ENCODE assay signal across 1 cellular context in the genomic region with DNA sequence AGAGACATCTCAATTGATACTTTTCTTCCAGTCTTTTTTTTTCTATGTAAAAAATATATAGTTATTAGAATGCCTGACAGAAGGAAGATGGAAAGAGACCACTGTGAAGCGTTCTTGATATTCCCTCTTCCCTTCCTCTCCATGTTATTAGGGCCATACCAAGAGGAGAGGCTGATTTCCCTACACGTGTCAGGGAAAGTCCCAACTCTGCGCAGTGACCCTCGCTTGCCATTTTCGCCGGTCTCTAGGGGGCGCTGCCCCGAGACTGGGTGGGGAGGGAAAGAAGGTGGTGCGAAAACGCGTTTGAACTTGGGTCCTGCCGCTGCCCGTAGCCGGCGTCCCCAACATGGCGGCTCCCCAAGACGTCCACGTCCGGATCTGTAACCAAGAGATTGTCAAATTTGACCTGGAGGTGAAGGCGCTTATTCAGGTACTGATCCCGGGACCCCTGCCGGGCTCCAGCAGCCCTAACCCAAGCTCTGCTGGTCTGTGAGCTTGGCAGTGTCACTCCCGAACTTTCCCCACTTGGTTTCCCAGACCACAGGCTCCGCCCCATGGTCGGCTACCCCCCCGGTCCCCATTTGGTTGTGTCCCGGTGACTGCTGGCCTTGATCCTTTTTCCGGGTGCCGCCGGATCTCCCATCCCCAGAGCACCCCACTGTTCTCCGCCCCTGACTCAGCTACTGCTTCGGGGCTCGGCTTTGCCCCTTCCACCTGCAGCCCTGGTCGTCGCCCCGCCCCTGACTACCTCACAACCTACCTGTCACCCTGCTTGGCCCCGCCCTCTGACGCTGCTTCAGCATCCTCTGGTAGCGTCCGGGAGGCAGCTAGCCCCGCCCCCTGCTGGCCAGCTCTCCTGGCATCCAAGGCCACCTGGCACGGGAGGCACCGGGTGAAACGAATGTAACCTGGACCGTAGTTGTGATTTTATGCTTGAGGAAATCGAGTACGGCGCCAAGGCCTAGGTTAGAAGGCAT.
TF ChIP-seq lines count a peak whose summit lies in the region.

A gene with protein sequence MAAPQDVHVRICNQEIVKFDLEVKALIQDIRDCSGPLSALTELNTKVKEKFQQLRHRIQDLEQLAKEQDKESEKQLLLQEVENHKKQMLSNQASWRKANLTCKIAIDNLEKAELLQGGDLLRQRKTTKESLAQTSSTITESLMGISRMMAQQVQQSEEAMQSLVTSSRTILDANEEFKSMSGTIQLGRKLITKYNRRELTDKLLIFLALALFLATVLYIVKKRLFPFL (plus strand): TSS at position 332 of the 977 bp plus-strand sequence. CDS start 15 bp downstream, at position 347.

TF ChIP-seq in K562, 482 proteins besides CTCF, POLR2A, EP300 and RAD21 (continued from another document and continues in another):
- TF ChIP-seq, protein P1, sequence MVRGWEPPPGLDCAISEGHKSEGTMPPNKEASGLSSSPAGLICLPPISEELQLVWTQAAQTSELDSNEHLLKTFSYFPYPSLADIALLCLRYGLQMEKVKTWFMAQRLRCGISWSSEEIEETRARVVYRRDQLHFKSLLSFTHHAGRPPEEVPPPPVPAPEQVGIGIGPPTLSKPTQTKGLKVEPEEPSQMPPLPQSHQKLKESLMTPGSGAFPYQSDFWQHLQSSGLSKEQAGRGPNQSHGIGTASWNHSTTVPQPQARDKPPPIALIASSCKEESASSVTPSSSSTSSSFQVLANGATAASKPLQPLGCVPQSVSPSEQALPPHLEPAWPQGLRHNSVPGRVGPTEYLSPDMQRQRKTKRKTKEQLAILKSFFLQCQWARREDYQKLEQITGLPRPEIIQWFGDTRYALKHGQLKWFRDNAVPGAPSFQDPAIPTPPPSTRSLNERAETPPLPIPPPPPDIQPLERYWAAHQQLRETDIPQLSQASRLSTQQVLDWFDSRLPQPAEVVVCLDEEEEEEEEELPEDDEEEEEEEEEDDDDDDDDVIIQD (CRISPR knock-in tag; IDR thresholded peaks at IDR 0.05), result no peak
- no peak for TF ChIP-seq NR2C2 (CRISPR knock-in tag; IDR thresholded peaks at IDR 0.05)
- peak; percentile 64 for TF ChIP-seq NR2C2 (tag; IDR thresholded peaks at IDR 0.05)
- TF ChIP-seq ARID1B (IDR thresholded peaks at IDR 0.05), result no peak; the same call in 1 of the 2 replicates
- TF ChIP-seq MEIS2 (IDR thresholded peaks at IDR 0.05; ENCODE audit: partially characterized antibody), result no peak
- TF ChIP-seq MBD2 (IDR thresholded peaks at IDR 0.05; ENCODE audit: borderline replicate concordance, low read depth), result peak; percentile 68; the same call in 1 of the 2 replicates
- TF ChIP-seq, protein P2, sequence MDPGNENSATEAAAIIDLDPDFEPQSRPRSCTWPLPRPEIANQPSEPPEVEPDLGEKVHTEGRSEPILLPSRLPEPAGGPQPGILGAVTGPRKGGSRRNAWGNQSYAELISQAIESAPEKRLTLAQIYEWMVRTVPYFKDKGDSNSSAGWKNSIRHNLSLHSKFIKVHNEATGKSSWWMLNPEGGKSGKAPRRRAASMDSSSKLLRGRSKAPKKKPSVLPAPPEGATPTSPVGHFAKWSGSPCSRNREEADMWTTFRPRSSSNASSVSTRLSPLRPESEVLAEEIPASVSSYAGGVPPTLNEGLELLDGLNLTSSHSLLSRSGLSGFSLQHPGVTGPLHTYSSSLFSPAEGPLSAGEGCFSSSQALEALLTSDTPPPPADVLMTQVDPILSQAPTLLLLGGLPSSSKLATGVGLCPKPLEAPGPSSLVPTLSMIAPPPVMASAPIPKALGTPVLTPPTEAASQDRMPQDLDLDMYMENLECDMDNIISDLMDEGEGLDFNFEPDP (CRISPR knock-in tag; IDR thresholded peaks at IDR 0.05), result no peak
- TF ChIP-seq, protein P3, sequence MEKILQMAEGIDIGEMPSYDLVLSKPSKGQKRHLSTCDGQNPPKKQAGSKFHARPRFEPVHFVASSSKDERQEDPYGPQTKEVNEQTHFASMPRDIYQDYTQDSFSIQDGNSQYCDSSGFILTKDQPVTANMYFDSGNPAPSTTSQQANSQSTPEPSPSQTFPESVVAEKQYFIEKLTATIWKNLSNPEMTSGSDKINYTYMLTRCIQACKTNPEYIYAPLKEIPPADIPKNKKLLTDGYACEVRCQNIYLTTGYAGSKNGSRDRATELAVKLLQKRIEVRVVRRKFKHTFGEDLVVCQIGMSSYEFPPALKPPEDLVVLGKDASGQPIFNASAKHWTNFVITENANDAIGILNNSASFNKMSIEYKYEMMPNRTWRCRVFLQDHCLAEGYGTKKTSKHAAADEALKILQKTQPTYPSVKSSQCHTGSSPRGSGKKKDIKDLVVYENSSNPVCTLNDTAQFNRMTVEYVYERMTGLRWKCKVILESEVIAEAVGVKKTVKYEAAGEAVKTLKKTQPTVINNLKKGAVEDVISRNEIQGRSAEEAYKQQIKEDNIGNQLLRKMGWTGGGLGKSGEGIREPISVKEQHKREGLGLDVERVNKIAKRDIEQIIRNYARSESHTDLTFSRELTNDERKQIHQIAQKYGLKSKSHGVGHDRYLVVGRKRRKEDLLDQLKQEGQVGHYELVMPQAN (IDR thresholded peaks at IDR 0.05; ENCODE audit: borderline replicate concordance), result peak; percentile 93
- no peak for TF ChIP-seq HEY1 (CRISPR knock-in tag; IDR thresholded peaks at IDR 0.05; ENCODE audit: borderline replicate concordance)
- TF ChIP-seq ZNF311 (CRISPR knock-in tag; IDR thresholded peaks at IDR 0.05), result no peak
- TF ChIP-seq RBBP5 (IDR thresholded peaks at IDR 0.05; ENCODE audit: borderline replicate concordance, insufficient read depth, low read length, poor library complexity, severe bottlenecking), result peak; percentile 97
- TF ChIP-seq ZNF57 (CRISPR knock-in tag; IDR thresholded peaks at IDR 0.05), result no peak
- TF ChIP-seq SMARCE1 (IDR thresholded peaks at IDR 0.05), result 0 out of 2 replicates have a peak, but pooled peaks have one; percentile 24
- peak; percentile 89 for TF ChIP-seq TAF1 (IDR thresholded peaks at IDR 0.05; ENCODE audit: control insufficient read depth, extremely low read depth, insufficient read depth, low read length, severe bottlenecking)
- TF ChIP-seq TARDBP (IDR thresholded peaks at IDR 0.05), result 0 out of 2 replicates have a peak, but pooled peaks have one; percentile 64
- TF ChIP-seq NCOR1 (IDR thresholded peaks at IDR 0.05), result peak; percentile 31; the same call in 1 of the 2 replicates
- TF ChIP-seq ZNF232 (CRISPR knock-in tag; IDR thresholded peaks at IDR 0.05), result 0 out of 2 replicates have a peak, but pooled peaks have one; percentile 44
- TF ChIP-seq, protein P4, sequence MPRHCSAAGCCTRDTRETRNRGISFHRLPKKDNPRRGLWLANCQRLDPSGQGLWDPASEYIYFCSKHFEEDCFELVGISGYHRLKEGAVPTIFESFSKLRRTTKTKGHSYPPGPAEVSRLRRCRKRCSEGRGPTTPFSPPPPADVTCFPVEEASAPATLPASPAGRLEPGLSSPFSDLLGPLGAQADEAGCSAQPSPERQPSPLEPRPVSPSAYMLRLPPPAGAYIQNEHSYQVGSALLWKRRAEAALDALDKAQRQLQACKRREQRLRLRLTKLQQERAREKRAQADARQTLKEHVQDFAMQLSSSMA (CRISPR knock-in tag; IDR thresholded peaks at IDR 0.05), result no peak
- TF ChIP-seq FOXK2 (conservative IDR thresholded peaks at IDR 0.05 in 1 of 2, IDR thresholded peaks at IDR 0.05 in 1 of 2; ENCODE audit: low read depth in 2 of 2), result peak; percentile 67; a peak in 1 of 4 replicates
- TF ChIP-seq, protein P5, sequence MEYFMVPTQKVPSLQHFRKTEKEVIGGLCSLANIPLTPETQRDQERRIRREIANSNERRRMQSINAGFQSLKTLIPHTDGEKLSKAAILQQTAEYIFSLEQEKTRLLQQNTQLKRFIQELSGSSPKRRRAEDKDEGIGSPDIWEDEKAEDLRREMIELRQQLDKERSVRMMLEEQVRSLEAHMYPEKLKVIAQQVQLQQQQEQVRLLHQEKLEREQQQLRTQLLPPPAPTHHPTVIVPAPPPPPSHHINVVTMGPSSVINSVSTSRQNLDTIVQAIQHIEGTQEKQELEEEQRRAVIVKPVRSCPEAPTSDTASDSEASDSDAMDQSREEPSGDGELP (CRISPR knock-in tag; IDR thresholded peaks at IDR 0.05; ENCODE audit: borderline replicate concordance), result peak; percentile 27; the same call in 1 of the 2 replicates
- no peak for TF ChIP-seq PRPF4 (IDR thresholded peaks at IDR 0.05; ENCODE audit: insufficient read depth, low read depth, low read length, poor library complexity, severe bottlenecking)
- TF ChIP-seq, protein P6, sequence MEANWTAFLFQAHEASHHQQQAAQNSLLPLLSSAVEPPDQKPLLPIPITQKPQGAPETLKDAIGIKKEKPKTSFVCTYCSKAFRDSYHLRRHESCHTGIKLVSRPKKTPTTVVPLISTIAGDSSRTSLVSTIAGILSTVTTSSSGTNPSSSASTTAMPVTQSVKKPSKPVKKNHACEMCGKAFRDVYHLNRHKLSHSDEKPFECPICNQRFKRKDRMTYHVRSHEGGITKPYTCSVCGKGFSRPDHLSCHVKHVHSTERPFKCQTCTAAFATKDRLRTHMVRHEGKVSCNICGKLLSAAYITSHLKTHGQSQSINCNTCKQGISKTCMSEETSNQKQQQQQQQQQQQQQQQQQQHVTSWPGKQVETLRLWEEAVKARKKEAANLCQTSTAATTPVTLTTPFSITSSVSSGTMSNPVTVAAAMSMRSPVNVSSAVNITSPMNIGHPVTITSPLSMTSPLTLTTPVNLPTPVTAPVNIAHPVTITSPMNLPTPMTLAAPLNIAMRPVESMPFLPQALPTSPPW (CRISPR knock-in tag; IDR thresholded peaks at IDR 0.05), result peak; percentile 94
- TF ChIP-seq, protein P7, sequence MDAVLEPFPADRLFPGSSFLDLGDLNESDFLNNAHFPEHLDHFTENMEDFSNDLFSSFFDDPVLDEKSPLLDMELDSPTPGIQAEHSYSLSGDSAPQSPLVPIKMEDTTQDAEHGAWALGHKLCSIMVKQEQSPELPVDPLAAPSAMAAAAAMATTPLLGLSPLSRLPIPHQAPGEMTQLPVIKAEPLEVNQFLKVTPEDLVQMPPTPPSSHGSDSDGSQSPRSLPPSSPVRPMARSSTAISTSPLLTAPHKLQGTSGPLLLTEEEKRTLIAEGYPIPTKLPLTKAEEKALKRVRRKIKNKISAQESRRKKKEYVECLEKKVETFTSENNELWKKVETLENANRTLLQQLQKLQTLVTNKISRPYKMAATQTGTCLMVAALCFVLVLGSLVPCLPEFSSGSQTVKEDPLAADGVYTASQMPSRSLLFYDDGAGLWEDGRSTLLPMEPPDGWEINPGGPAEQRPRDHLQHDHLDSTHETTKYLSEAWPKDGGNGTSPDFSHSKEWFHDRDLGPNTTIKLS (IDR thresholded peaks at IDR 0.05; ENCODE audit: borderline replicate concordance, low read depth), result peak; percentile 89
- TF ChIP-seq, protein P8, sequence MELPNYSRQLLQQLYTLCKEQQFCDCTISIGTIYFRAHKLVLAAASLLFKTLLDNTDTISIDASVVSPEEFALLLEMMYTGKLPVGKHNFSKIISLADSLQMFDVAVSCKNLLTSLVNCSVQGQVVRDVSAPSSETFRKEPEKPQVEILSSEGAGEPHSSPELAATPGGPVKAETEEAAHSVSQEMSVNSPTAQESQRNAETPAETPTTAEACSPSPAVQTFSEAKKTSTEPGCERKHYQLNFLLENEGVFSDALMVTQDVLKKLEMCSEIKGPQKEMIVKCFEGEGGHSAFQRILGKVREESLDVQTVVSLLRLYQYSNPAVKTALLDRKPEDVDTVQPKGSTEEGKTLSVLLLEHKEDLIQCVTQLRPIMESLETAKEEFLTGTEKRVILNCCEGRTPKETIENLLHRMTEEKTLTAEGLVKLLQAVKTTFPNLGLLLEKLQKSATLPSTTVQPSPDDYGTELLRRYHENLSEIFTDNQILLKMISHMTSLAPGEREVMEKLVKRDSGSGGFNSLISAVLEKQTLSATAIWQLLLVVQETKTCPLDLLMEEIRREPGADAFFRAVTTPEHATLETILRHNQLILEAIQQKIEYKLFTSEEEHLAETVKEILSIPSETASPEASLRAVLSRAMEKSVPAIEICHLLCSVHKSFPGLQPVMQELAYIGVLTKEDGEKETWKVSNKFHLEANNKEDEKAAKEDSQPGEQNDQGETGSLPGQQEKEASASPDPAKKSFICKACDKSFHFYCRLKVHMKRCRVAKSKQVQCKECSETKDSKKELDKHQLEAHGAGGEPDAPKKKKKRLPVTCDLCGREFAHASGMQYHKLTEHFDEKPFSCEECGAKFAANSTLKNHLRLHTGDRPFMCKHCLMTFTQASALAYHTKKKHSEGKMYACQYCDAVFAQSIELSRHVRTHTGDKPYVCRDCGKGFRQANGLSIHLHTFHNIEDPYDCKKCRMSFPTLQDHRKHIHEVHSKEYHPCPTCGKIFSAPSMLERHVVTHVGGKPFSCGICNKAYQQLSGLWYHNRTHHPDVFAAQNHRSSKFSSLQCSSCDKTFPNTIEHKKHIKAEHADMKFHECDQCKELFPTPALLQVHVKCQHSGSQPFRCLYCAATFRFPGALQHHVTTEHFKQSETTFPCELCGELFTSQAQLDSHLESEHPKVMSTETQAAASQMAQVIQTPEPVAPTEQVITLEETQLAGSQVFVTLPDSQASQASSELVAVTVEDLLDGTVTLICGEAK (IDR thresholded peaks at IDR 0.05), result 0 out of 2 replicates have a peak, but pooled peaks have one; percentile 25
- TF ChIP-seq, protein P8 (CRISPR knock-in tag; IDR thresholded peaks at IDR 0.05), result no peak
- no peak for TF ChIP-seq MIER1 (IDR thresholded peaks at IDR 0.05; ENCODE audit: low read depth)
- no peak for TF ChIP-seq ETV6 (IDR thresholded peaks at IDR 0.05; ENCODE audit: borderline replicate concordance in 1 of 2, low read depth in 2 of 2, low read length in 1 of 2)
- no peak for TF ChIP-seq ETV6 (CRISPR knock-in tag; IDR thresholded peaks at IDR 0.05; ENCODE audit: borderline replicate concordance)
- peak; percentile 73 to 83; a peak in 1 of 4 replicates for TF ChIP-seq SIN3A (IDR thresholded peaks at IDR 0.05; ENCODE audit: borderline replicate concordance in 2 of 2, control insufficient read depth in 1 of 2, low read depth in 2 of 2, low read length in 2 of 2)
